Comparison of ENCODE assay signal across 8 cellular contexts in the genomic region with DNA sequence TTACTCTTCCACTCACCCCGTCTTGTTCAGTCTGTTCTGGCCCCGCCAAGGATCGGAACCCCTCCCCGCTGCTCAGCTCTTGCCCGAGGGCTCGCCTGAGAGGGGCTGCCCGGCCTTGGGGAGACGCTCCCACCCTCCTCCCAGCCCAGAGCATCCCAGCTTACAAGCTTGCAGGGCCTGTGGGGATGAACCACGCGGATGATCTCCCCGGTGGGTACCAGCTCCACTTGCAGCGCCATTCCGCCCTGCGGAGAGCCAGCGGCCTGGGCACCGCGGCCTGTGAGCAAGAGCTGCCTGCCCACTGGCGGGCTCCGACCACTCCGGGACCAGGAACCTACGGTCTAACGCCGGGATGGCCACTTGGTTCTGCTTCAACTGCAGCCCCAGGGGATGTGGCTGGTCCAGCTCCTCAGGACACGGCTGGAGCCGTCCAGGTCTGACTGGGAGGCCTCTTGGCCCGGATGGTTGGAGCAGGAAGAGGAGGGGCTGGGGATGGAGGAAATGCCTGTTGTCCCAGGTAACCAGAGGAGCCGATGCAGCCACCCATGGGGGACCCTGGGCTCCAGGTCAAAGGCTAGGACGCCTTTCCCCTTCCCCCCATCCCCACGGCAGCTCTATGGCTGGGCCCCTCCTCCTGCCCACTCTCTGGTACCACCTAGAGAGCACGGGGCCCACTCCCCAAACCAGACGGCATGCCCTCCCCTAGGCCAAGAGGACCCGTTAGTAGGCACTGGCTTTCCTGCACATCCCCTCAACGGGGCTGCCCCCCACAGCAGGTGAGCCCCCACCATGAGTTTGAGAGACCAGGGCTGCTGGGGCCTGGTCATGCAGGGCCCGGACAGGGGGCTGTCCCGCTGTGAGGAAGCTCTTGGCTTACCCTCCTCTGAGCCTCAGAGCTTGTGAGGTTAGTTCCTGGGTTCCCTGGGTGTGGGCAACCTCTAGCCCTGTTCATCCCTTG. TPM values are rescaled to one million over a fixed set of nuclear protein-coding genes. Genes with fewer than 3 reads are reported as not detected.
DNase-seq lines count a peak whose midpoint lies in the region; ATAC-seq and TF ChIP-seq lines count a peak whose summit lies in the region.

Gene MYO1C (minus strand): TSS at position 438 of the 958 bp plus-strand sequence. CDS start 199 bp downstream, at position 239.

- H3K36me3 Mint-ChIP-seq in activated T-cell treated with anti-CD3 and anti-CD28 coated beads, Interleukin-2, amount 50 U/mL, for 24 hours (ENCODE audit: low read depth): peaks cover 18% of the 10 kb centered on the region
- peaks cover 28% of the 10 kb centered on the region for H3K36me3 Mint-ChIP-seq in central memory CD8-positive, alpha-beta T cell (ENCODE audit: insufficient read depth)

- H3K27me3 ChIP-seq in thyroid gland: no peaks in the 10 kb centered on the region

- H3K27ac Mint-ChIP-seq in activated T-cell treated with anti-CD3 and anti-CD28 coated beads, Interleukin-2, amount 50 U/mL, for 24 hours: peak within 1 kb of the TSS; percentile 87
- H3K27ac Mint-ChIP-seq in central memory CD8-positive, alpha-beta T cell (ENCODE audit: low read depth): peak within 1 kb of the TSS; percentile 65

- H3K4me1 ChIP-seq in thyroid gland: peaks cover 44 to 67% of the 10 kb centered on the region in 2 donors

- H3K4me3 ChIP-seq in lower leg skin (ENCODE audit: low read depth, poor library complexity, severe bottlenecking) (peak within 1 kb of the TSS; percentile 46), thyroid gland (replicated peaks in 1 of 3) (peak within 1 kb of the TSS in 2 of 3 donors; percentile 19 to 37)

- H3K4me1 Mint-ChIP-seq in activated T-cell treated with anti-CD3 and anti-CD28 coated beads, Interleukin-2, amount 50 U/mL, for 24 hours (ENCODE audit: low read depth): peaks cover 28% of the 10 kb centered on the region
- H3K4me1 Mint-ChIP-seq in central memory CD8-positive, alpha-beta T cell: peaks cover 23% of the 10 kb centered on the region

- peak within 1 kb of the TSS; percentile 81 for H3K4me3 Mint-ChIP-seq in activated T-cell treated with anti-CD3 and anti-CD28 coated beads, Interleukin-2, amount 50 U/mL, for 24 hours
- H3K4me3 Mint-ChIP-seq in central memory CD8-positive, alpha-beta T cell: peak within 1 kb of the TSS; percentile 86

- peaks cover 4% of the 10 kb centered on the region for H3K27me3 Mint-ChIP-seq in activated T-cell treated with anti-CD3 and anti-CD28 coated beads, Interleukin-2, amount 50 U/mL, for 24 hours
- no peaks in the 10 kb centered on the region for H3K27me3 Mint-ChIP-seq in central memory CD8-positive, alpha-beta T cell

- intact Hi-C loops in lower leg skin (cut with DNase I; ENCODE audit: low total_unique reads) (no loop called here), thyroid gland (cut with DNase I) (no loop called here)

- DNase-seq in activated T-cell treated with anti-CD3 and anti-CD28 coated beads, Interleukin-2, amount 50 U/mL, for 24 hours: peak; percentile 38
- no peak for DNase-seq in activated T-cell treated with anti-CD3 and anti-CD28 coated beads for 4 hours
- no peak for DNase-seq in central memory CD8-positive, alpha-beta T cell (ENCODE audit: low spot score in 2 of 2)
- DNase-seq in lower leg skin (ENCODE audit: low spot score in 2 of 2): peak in 1 of 2 donors; percentile 88
- DNase-seq in thyroid gland: peak; percentile 86
- no peak for DNase-seq in activated CD8-positive, alpha-beta memory T cell treated with anti-CD3 and anti-CD28 coated beads for 24 hours
- DNase-seq in pons (ENCODE audit: low spot score): no peak

- WGBS in lower leg skin, 2 donors: 54 to 59% methylated on average over 28 to 34 of the region's 35 CpGs
- WGBS in thyroid gland, 2 donors: 40 to 56% methylated on average over 22 of the region's 35 CpGs

- peaks cover 9 to 13% of the 10 kb centered on the region in 2 donors for H3K36me3 ChIP-seq in thyroid gland

- no peak for TF ChIP-seq POLR2A in lower leg skin (IDR thresholded peaks at IDR 0.05)
- TF ChIP-seq POLR2A in thyroid gland (IDR thresholded peaks at IDR 0.05): peak in 1 of 2 donors; percentile 30

- no peak for ATAC-seq in central memory CD8-positive, alpha-beta T cell (replicated peaks; ENCODE audit: extremely low read depth, poor library complexity, severe bottlenecking)
- ATAC-seq in GM19463 (IDR thresholded peaks at IDR 0.05; ENCODE audit: unreplicated experiment): no peak

- H3K9me3 Mint-ChIP-seq in activated T-cell treated with anti-CD3 and anti-CD28 coated beads, Interleukin-2, amount 50 U/mL, for 24 hours: no peaks in the 10 kb centered on the region
- H3K9me3 Mint-ChIP-seq in central memory CD8-positive, alpha-beta T cell: no peaks in the 10 kb centered on the region

- H3K9me3 ChIP-seq in thyroid gland: no peaks in the 10 kb centered on the region

- TF ChIP-seq CTCF in lower leg skin (IDR thresholded peaks at IDR 0.05) (no peak), thyroid gland (IDR thresholded peaks at IDR 0.05) (no peak)

- peak within 1 kb of the TSS; percentile 76 to 97 (median 78) for H3K27ac ChIP-seq in thyroid gland

RNA-seq across cellular contexts. Expression of gene MYO1C, which starts in this region (rescaled TPM):
- 100 to 1,000 TPM in 1 of 4 donors, 10 to 100 TPM in 3; 71.3 to 101 (median 84.8) TPM for total RNA-seq in lower leg skin
- total RNA-seq in thyroid gland: 100 to 1,000 TPM; 103 to 145 (median 121) TPM

Comparison
In these comparisons a context has a peak if more than half of its experiments do, and no peak if none do; other contexts are left out.
1. DNase-seq: peak in activated T-cell treated with anti-CD3 and anti-CD28 coated beads, Interleukin-2, amount 50 U/mL, for 24 hours (single experiment) and thyroid gland (2 of 2); none in activated T-cell treated with anti-CD3 and anti-CD28 coated beads for 4 hours (single experiment), central memory CD8-positive, alpha-beta T cell (0 of 2), activated CD8-positive, alpha-beta memory T cell treated with anti-CD3 and anti-CD28 coated beads for 24 hours (single experiment) and pons (single experiment).